ENCODE assay signal across 32 cellular contexts in the genomic region with DNA sequence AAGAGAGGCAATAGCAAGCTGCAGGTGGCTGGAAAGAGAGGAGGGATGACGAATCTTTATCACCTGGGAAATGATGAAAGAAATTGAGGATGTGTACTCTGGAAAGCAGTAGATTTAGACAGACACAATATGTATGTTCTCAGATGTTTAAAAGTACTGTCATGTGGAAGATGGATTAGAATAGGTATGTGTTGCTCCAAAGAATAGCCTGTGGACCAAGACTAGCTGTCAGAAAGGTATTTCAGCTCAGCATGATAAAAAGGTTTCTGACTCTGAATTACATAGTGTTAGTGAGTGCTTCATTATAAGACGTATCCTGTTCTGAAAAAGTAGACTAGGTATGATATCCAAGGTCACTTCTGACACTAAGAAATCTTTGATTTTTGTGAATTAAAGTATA.
"Had no signal": no experiment of that assay in that cellular context is flagged by ENCODE, and none has a peak within 500 bp of the region (broad histone marks: within the 10 kb centered on the region; RNA-seq: fewer than 3 reads in every experiment).

No MANE protein-coding gene starts in this region.

- H3K9me3 ChIP-seq: adrenal gland, body of pancreas, esophagus muscularis mucosa, gastrocnemius medialis had no signal

- H3K27me3 ChIP-seq: adrenal gland, body of pancreas, esophagus muscularis mucosa, foreskin keratinocyte, gastrocnemius medialis, heart right ventricle, hepatocyte had no signal

- H3K4me3 ChIP-seq: adrenal gland, body of pancreas, esophagus muscularis mucosa, gastrocnemius medialis, heart right ventricle, hepatocyte had no signal

- H3K4me1 ChIP-seq: adrenal gland, body of pancreas, esophagus muscularis mucosa, foreskin keratinocyte, gastrocnemius medialis, heart right ventricle had no signal

- H2AFZ ChIP-seq: hepatocyte had no signal

- H3K4me2 ChIP-seq: hepatocyte had no signal

- H3K36me3 ChIP-seq: adrenal gland, esophagus muscularis mucosa, gastrocnemius medialis, heart right ventricle, WERI-Rb-1 had no signal

- H3K27ac ChIP-seq: adrenal gland, body of pancreas, esophagus muscularis mucosa, foreskin keratinocyte, gastrocnemius medialis, heart right ventricle, hepatocyte, WERI-Rb-1 had no signal

- DNase-seq: activated B cell treated with CpG ODN at 0.5 μM for 24 hours; activated CD4-positive, alpha-beta memory T cell treated with anti-CD3 and anti-CD28 coated beads for 36 hours; activated CD4-positive, alpha-beta T cell treated with anti-CD3 and anti-CD28 coated beads for 36 hours; activated CD4-positive, alpha-beta T cell treated with anti-CD3 and anti-CD28 coated beads, Interleukin-2, amount 10 ng/mL, durations not matched to agents 24 days and 14 days; activated CD4-positive, CD25-positive, alpha-beta regulatory T cell treated with anti-CD3 and anti-CD28 coated beads, Interleukin-2, amount 50 U/mL, for 72 hours; activated CD8-positive, alpha-beta memory T cell treated with anti-CD3 and anti-CD28 coated beads, Interleukin-2, amount 10 ng/mL, durations not matched to agents 7 days and 5 days; activated CD8-positive, alpha-beta memory T cell treated with anti-CD3 and anti-CD28 coated beads, Interleukin-2, amount 50 U/mL, for 4 hours; activated CD8-positive, alpha-beta T cell treated with anti-CD3 and anti-CD28 coated beads, Interleukin-2, amount 10 ng/mL, durations not matched to agents 7 days and 5 days; activated effector memory CD4-positive, alpha-beta T cell treated with anti-CD3 and anti-CD28 coated beads, Interleukin-2, amount 50 U/mL, for 16 hours; activated naive CD4-positive, alpha-beta T cell treated with anti-CD3 and anti-CD28 coated beads for 36 hours; activated naive CD8-positive, alpha-beta T cell treated with anti-CD3 and anti-CD28 coated beads for 36 hours; activated naive CD8-positive, alpha-beta T cell treated with anti-CD3 and anti-CD28 coated beads, Interleukin-2, amount 50 U/mL, for 24 hours; activated T-cell treated with anti-CD3 and anti-CD28 coated beads, Interleukin-2, amount 50 U/mL, for 1 hour; activated T-cell treated with anti-CD3 and anti-CD28 coated beads, Interleukin-2, amount 50 U/mL, for 48 hours; adrenal gland; amygdala; aorta; body of pancreas; caudate nucleus; cortex of kidney; dermis blood vessel endothelial cell; effector CD4-positive, alpha-beta T cell; effector memory CD8-positive, alpha-beta T cell; erythroblast; foreskin keratinocyte; gastrocnemius medialis; glutamatergic neuron; heart right ventricle; T1000; WERI-Rb-1 had no signal
